6 cellular contexts compared by ENCODE assay signal in genomic region chr2:39803839-39804238, GRCh38.
"Had no signal": no experiment of that assay in that cellular context is flagged by ENCODE, and none has a peak within 500 bp of the region (broad histone marks: within the 10 kb centered on the region; RNA-seq: fewer than 3 reads in every experiment).

No MANE protein-coding gene starts in this region.

- FAIRE-seq: GM12878, GM12891, GM12892, GM18507 had no signal

- ATAC-seq: GM12878 had no signal

- DNase-seq: GDM1, GF-D8 had no signal

- H3K4me3 ChIP-seq: GM12878 had no signal
